41 cellular contexts compared by ENCODE assay signal in the genomic region with DNA sequence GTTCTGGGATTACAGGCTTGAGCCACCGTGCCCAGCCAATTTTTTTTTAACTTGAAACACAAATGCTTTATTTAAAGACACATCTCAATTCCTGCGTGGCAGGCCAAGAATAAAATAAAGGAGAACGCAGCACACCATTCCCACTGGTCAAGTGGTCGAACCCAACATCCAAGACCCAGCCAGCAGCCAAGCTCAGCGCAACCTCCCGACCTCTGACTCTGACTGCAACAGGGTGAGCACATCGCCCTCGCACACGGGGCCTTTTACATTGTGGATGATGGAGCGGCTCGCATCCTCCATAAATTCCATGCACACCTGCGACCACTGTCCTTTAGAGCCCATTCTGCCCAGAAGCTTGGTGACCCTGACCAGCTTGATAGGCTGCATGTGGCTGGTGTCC.
"Had no signal": no experiment of that assay in that cellular context is flagged by ENCODE, and none has a peak within 500 bp of the region (broad histone marks: within the 10 kb centered on the region; RNA-seq: fewer than 3 reads in every experiment).

No MANE protein-coding gene starts in this region.

- H3K27ac Mint-ChIP-seq: activated naive CD4-positive, alpha-beta T cell treated with anti-CD3 and anti-CD28 coated beads for 36 hours; activated naive CD4-positive, alpha-beta T cell treated with anti-CD3 and anti-CD28 coated beads, Interleukin-2, amount 10 ng/mL, durations not matched to agents 7 days and 5 days; activated naive CD4-positive, alpha-beta T cell treated with anti-CD3 and anti-CD28 coated beads, Interleukin-2, amount 50 U/mL, for 24 hours; activated naive CD4-positive, alpha-beta T cell treated with anti-CD3 and anti-CD28 coated beads, Interleukin-2, amount 50 U/mL, for 72 hours; activated naive CD8-positive, alpha-beta T cell; activated naive CD8-positive, alpha-beta T cell treated with anti-CD3 and anti-CD28 coated beads for 36 hours; activated naive CD8-positive, alpha-beta T cell treated with anti-CD3 and anti-CD28 coated beads, Interleukin-2, amount 10 ng/mL, durations not matched to agents 7 days and 5 days; activated naive CD8-positive, alpha-beta T cell treated with anti-CD3 and anti-CD28 coated beads, Interleukin-2, amount 50 U/mL, for 24 hours; activated T-cell treated with anti-CD3 and anti-CD28 coated beads, Interleukin-2, amount 50 U/mL, for 24 hours; activated T-cell treated with anti-CD3 and anti-CD28 coated beads, Interleukin-2, amount 50 U/mL, for 72 hours; activated T-helper 1 cell treated with anti-CD3 and anti-CD28 coated beads, Interleukin-12 subunit alpha, Interleukin-12 subunit beta, Interleukin-2, Interleukin-4 antibody, amounts not matched to agents 30 ng/mL and 10 ng/mL and 1 ng/mL, durations not matched to agents 14 hours and 24 hours and 36 hours; activated T-helper 17 cell treated with anti-CD3 and anti-CD28 coated beads, Interleukin-2, amount 50 U/mL, for 72 hours; activated T-helper 2 cell treated with anti-CD3 and anti-CD28 coated beads, Interferon-gamma antibody, Interleukin-2, Interleukin-4, amounts not matched to agents 10 μg/mL and 5 μg/mL and 100 μg/mL, durations not matched to agents 14 hours and 24 hours and 36 hours; brain had no signal

- H3K4me3 Mint-ChIP-seq: activated naive CD4-positive, alpha-beta T cell treated with anti-CD3 and anti-CD28 coated beads for 36 hours; activated naive CD4-positive, alpha-beta T cell treated with anti-CD3 and anti-CD28 coated beads, Interleukin-2, amount 10 ng/mL, durations not matched to agents 7 days and 5 days; activated naive CD4-positive, alpha-beta T cell treated with anti-CD3 and anti-CD28 coated beads, Interleukin-2, amount 50 U/mL, for 24 hours; activated naive CD8-positive, alpha-beta T cell; activated naive CD8-positive, alpha-beta T cell treated with anti-CD3 and anti-CD28 coated beads for 36 hours; activated naive CD8-positive, alpha-beta T cell treated with anti-CD3 and anti-CD28 coated beads, Interleukin-2, amount 10 ng/mL, durations not matched to agents 7 days and 5 days; activated naive CD8-positive, alpha-beta T cell treated with anti-CD3 and anti-CD28 coated beads, Interleukin-2, amount 50 U/mL, for 24 hours; activated T-cell treated with anti-CD3 and anti-CD28 coated beads, Interleukin-2, amount 50 U/mL, for 24 hours; activated T-cell treated with anti-CD3 and anti-CD28 coated beads, Interleukin-2, amount 50 U/mL, for 4 hours; activated T-cell treated with anti-CD3 and anti-CD28 coated beads, Interleukin-2, amount 50 U/mL, for 72 hours; activated T-helper 1 cell treated with anti-CD3 and anti-CD28 coated beads, Interleukin-12 subunit alpha, Interleukin-12 subunit beta, Interleukin-2, Interleukin-4 antibody, amounts not matched to agents 30 ng/mL and 10 ng/mL and 1 ng/mL, durations not matched to agents 14 hours and 24 hours and 36 hours; activated T-helper 17 cell treated with anti-CD3 and anti-CD28 coated beads, Interleukin-2, amount 50 U/mL, for 72 hours; brain; central memory CD8-positive, alpha-beta T cell had no signal

- H3K4me1 Mint-ChIP-seq: activated T-helper 17 cell treated with anti-CD3 and anti-CD28 coated beads, Interleukin-2, amount 50 U/mL, for 72 hours had no signal

- H3K36me3 Mint-ChIP-seq: activated naive CD4-positive, alpha-beta T cell treated with anti-CD3 and anti-CD28 coated beads, Interleukin-2, amount 50 U/mL, for 24 hours; activated naive CD4-positive, alpha-beta T cell treated with anti-CD3 and anti-CD28 coated beads, Interleukin-2, amount 50 U/mL, for 72 hours; activated naive CD8-positive, alpha-beta T cell; activated naive CD8-positive, alpha-beta T cell treated with anti-CD3 and anti-CD28 coated beads for 36 hours; activated naive CD8-positive, alpha-beta T cell treated with anti-CD3 and anti-CD28 coated beads, Interleukin-2, amount 10 ng/mL, durations not matched to agents 7 days and 5 days; brain had no signal

- H3K4me3 ChIP-seq: adrenal gland, ascending aorta, body of pancreas, breast epithelium, cardiac muscle cell had no signal

- FAIRE-seq: astrocyte, bronchial epithelial cell had no signal

- H3K9me3 ChIP-seq: adrenal gland, ascending aorta, body of pancreas, breast epithelium had no signal

- DNase-seq: activated effector memory CD4-positive, alpha-beta T cell treated with anti-CD3 and anti-CD28 coated beads, Interleukin-2, amount 50 U/mL, for 16 hours; activated effector memory CD4-positive, alpha-beta T cell treated with Interleukin-2 at 50 U/mL for 16 hours; activated gamma-delta T cell; activated gamma-delta T cell treated with Interleukin-2 at 50 U/mL for 16 hours; activated naive CD4-positive, alpha-beta T cell; activated naive CD4-positive, alpha-beta T cell treated with anti-CD3 and anti-CD28 coated beads for 36 hours; activated naive CD4-positive, alpha-beta T cell treated with anti-CD3 and anti-CD28 coated beads, Interleukin-2, amount 10 ng/mL, durations not matched to agents 7 days and 5 days; activated naive CD4-positive, alpha-beta T cell treated with anti-CD3 and anti-CD28 coated beads, Interleukin-2, amount 50 U/mL, for 16 hours; activated naive CD4-positive, alpha-beta T cell treated with Interleukin-2 at 50 U/mL for 16 hours; activated naive CD8-positive, alpha-beta T cell treated with anti-CD3 and anti-CD28 coated beads for 36 hours; activated naive CD8-positive, alpha-beta T cell treated with anti-CD3 and anti-CD28 coated beads, Interleukin-2, amount 10 ng/mL, durations not matched to agents 7 days and 5 days; activated naive CD8-positive, alpha-beta T cell treated with anti-CD3 and anti-CD28 coated beads, Interleukin-2, amount 50 U/mL, for 24 hours; activated T-cell treated with anti-CD3 and anti-CD28 coated beads for 4 hours; activated T-cell treated with anti-CD3 and anti-CD28 coated beads, Interleukin-2, amount 50 U/mL, for 1 hour; activated T-cell treated with anti-CD3 and anti-CD28 coated beads, Interleukin-2, amount 50 U/mL, for 24 hours; activated T-cell treated with anti-CD3 and anti-CD28 coated beads, Interleukin-2, amount 50 U/mL, for 4 hours; activated T-cell treated with anti-CD3 and anti-CD28 coated beads, Interleukin-2, amount 50 U/mL, for 48 hours; activated T-cell treated with anti-CD3 and anti-CD28 coated beads, Interleukin-2, amount 50 U/mL, for 72 hours; adrenal gland; amniotic stem cell; amygdala; anterior cingulate cortex; aorta; body of pancreas; brain microvascular endothelial cell; caudate nucleus; central memory CD4-positive, alpha-beta T cell; cerebellar nuclear complex had no signal

- H3K9me3 Mint-ChIP-seq: activated naive CD4-positive, alpha-beta T cell treated with anti-CD3 and anti-CD28 coated beads for 36 hours; activated naive CD4-positive, alpha-beta T cell treated with anti-CD3 and anti-CD28 coated beads, Interleukin-2, amount 10 ng/mL, durations not matched to agents 7 days and 5 days; activated naive CD4-positive, alpha-beta T cell treated with anti-CD3 and anti-CD28 coated beads, Interleukin-2, amount 50 U/mL, for 24 hours; activated naive CD4-positive, alpha-beta T cell treated with anti-CD3 and anti-CD28 coated beads, Interleukin-2, amount 50 U/mL, for 72 hours; activated naive CD8-positive, alpha-beta T cell treated with anti-CD3 and anti-CD28 coated beads for 36 hours; activated naive CD8-positive, alpha-beta T cell treated with anti-CD3 and anti-CD28 coated beads, Interleukin-2, amount 10 ng/mL, durations not matched to agents 7 days and 5 days; activated naive CD8-positive, alpha-beta T cell treated with anti-CD3 and anti-CD28 coated beads, Interleukin-2, amount 50 U/mL, for 24 hours; activated T-cell treated with anti-CD3 and anti-CD28 coated beads, Interleukin-2, amount 50 U/mL, for 24 hours; activated T-cell treated with anti-CD3 and anti-CD28 coated beads, Interleukin-2, amount 50 U/mL, for 4 hours; activated T-cell treated with anti-CD3 and anti-CD28 coated beads, Interleukin-2, amount 50 U/mL, for 72 hours; activated T-helper 1 cell treated with anti-CD3 and anti-CD28 coated beads, Interleukin-12 subunit alpha, Interleukin-12 subunit beta, Interleukin-2, Interleukin-4 antibody, amounts not matched to agents 30 ng/mL and 10 ng/mL and 1 ng/mL, durations not matched to agents 14 hours and 24 hours and 36 hours; activated T-helper 17 cell treated with anti-CD3 and anti-CD28 coated beads, Interleukin-2, amount 50 U/mL, for 72 hours; activated T-helper 2 cell treated with anti-CD3 and anti-CD28 coated beads, Interferon-gamma antibody, Interleukin-2, Interleukin-4, amounts not matched to agents 10 μg/mL and 5 μg/mL and 100 μg/mL, durations not matched to agents 14 hours and 24 hours and 36 hours; central memory CD8-positive, alpha-beta T cell had no signal

- H3K36me3 ChIP-seq: adrenal gland, ascending aorta, brain microvascular endothelial cell, breast epithelium, cardiac muscle cell had no signal

- ATAC-seq: activated naive CD4-positive, alpha-beta T cell treated with anti-CD3 and anti-CD28 coated beads, Interleukin-2, amount 50 U/mL, for 72 hours; activated naive CD8-positive, alpha-beta T cell treated with anti-CD3 and anti-CD28 coated beads, Interleukin-2, amount 50 U/mL, for 24 hours; activated T-cell treated with anti-CD3 and anti-CD28 coated beads, Interleukin-2, amount 50 U/mL, for 4 hours; activated T-cell treated with anti-CD3 and anti-CD28 coated beads, Interleukin-2, amount 50 U/mL, for 72 hours; activated T-helper 17 cell treated with anti-CD3 and anti-CD28 coated beads, Interleukin-2, amount 50 U/mL, for 72 hours; body of pancreas had no signal

- H3K27ac ChIP-seq: adrenal gland, ascending aorta, body of pancreas, brain microvascular endothelial cell, breast epithelium, cardiac muscle cell had no signal

- H3K4me1 ChIP-seq: body of pancreas, breast epithelium had no signal

- H3K27me3 Mint-ChIP-seq: activated T-helper 17 cell treated with anti-CD3 and anti-CD28 coated beads, Interleukin-2, amount 50 U/mL, for 72 hours; central memory CD8-positive, alpha-beta T cell had no signal

- H3K27me3 ChIP-seq: adrenal gland, ascending aorta, body of pancreas, breast epithelium had no signal
